32 cellular contexts compared by ENCODE assay signal in the genomic region with DNA sequence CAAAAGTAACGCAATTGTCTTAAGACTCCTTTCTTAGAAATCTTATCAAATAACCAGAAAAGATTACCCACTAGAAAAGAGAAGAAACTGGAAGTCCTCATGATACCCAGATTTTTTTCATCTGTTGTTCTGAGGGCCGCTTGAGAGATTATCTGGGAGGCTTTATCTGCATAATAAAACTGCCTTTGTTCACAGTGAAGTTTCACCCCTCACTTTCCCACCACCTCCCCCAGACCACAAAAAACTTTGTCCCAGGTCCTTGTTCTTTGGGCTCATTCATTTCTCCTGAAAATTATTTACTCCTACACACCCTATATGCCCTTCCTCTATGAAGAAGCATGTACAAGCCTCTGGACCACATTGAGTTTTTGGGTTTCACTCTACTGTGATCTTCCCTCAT.
"Had no signal": no experiment of that assay in that cellular context is flagged by ENCODE, and none has a peak within 500 bp of the region (broad histone marks: within the 10 kb centered on the region; RNA-seq: fewer than 3 reads in every experiment).

No MANE protein-coding gene starts in this region.

- H3K9me3 Mint-ChIP-seq: dendritic cell treated with granulocyte-macrophage colony-stimulating factor and Interleukin-4, amounts not matched to agents 40 ng/mL and 50 ng/mL, for 4 days; mesothelial cell of epicardium had no signal

- DNase-seq: activated CD4-positive, alpha-beta T cell treated with anti-CD3 and anti-CD28 coated beads for 4 hours; activated CD4-positive, alpha-beta T cell treated with anti-CD3 and anti-CD28 coated beads, Interleukin-2, amount 50 U/mL, for 4 hours; activated effector memory CD4-positive, alpha-beta T cell treated with Interleukin-2 at 50 U/mL for 16 hours; activated naive CD4-positive, alpha-beta T cell treated with Interleukin-2 at 50 U/mL for 16 hours; activated T-cell treated with anti-CD3 and anti-CD28 coated beads for 4 hours; activated T-cell treated with anti-CD3 and anti-CD28 coated beads, Interleukin-2, amount 50 U/mL, for 72 hours; anterior cingulate cortex; effector CD8-positive, alpha-beta T cell; esophagus squamous epithelium; foreskin melanocyte; islet precursor cell; left cardiac atrium; naive B cell; ovary; stimulated activated CD4-positive, alpha-beta T cell treated with anti-CD3 and anti-CD28 coated beads, Interleukin-4, amount 100 ng/mL, for 24 hours; stimulated activated CD8-positive, alpha-beta memory T cell treated with anti-CD3 and anti-CD28 coated beads, Interleukin-4, amount 100 ng/mL, for 48 hours; stimulated activated naive B cell treated with anti-CD40 and anti-IgM and Interleukin-4, amounts not matched to agents 10 μg/mL and 1 μg/mL and 100 μg/mL, for 72 hours; stomach; T-helper 1 cell; thyroid gland; upper lobe of left lung had no signal

- H3K4me1 Mint-ChIP-seq: central memory CD8-positive, alpha-beta T cell; naive B cell; stimulated activated naive B cell treated with anti-CD40 and anti-IgM and Interleukin-4, amounts not matched to agents 10 μg/mL and 1 μg/mL and 100 μg/mL, for 72 hours had no signal

- H3K4me1 ChIP-seq: esophagus squamous epithelium, stomach, thyroid gland, upper lobe of left lung, vagina had no signal

- ATAC-seq: activated T-cell treated with anti-CD3 and anti-CD28 coated beads, Interleukin-2, amount 50 U/mL, for 72 hours; left cardiac atrium; sciatic nerve; stimulated activated naive B cell treated with anti-CD40 and anti-IgM and Interleukin-4, amounts not matched to agents 10 μg/mL and 1 μg/mL and 100 μg/mL, for 72 hours had no signal

- H3K36me3 Mint-ChIP-seq: activated naive CD8-positive, alpha-beta T cell; mesothelial cell of epicardium; naive B cell; stimulated activated naive B cell treated with anti-CD40 and anti-IgM and Interleukin-4, amounts not matched to agents 10 μg/mL and 1 μg/mL and 100 μg/mL, for 72 hours had no signal

- H3K9me3 ChIP-seq: esophagus squamous epithelium, neutrophil, ovary, stomach, thyroid gland, upper lobe of left lung, vagina had no signal

- H3K4me3 ChIP-seq: esophagus squamous epithelium, ovary, skin epidermis, stomach, thyroid gland, upper lobe of left lung, vagina had no signal

- H3K36me3 ChIP-seq: esophagus squamous epithelium, neutrophil, ovary, stomach, thyroid gland, upper lobe of left lung, vagina had no signal

- H3K4me3 Mint-ChIP-seq: activated naive CD8-positive, alpha-beta T cell; activated T-cell treated with anti-CD3 and anti-CD28 coated beads, Interleukin-2, amount 50 U/mL, for 72 hours; central memory CD8-positive, alpha-beta T cell; dendritic cell treated with granulocyte-macrophage colony-stimulating factor and Interleukin-4, amounts not matched to agents 40 ng/mL and 50 ng/mL, for 4 days; mesothelial cell of epicardium; naive B cell; stimulated activated naive B cell treated with anti-CD40 and anti-IgM and Interleukin-4, amounts not matched to agents 10 μg/mL and 1 μg/mL and 100 μg/mL, for 72 hours; T-helper 2 cell treated with Interferon-gamma antibody and Interleukin-4, amounts not matched to agents 5 μg/mL and 100 μg/mL, for 36 hours had no signal

- H3K27me3 ChIP-seq: esophagus squamous epithelium, neutrophil, ovary, stomach, thyroid gland, upper lobe of left lung, vagina had no signal

- H3K27me3 Mint-ChIP-seq: activated naive CD8-positive, alpha-beta T cell; central memory CD8-positive, alpha-beta T cell; dendritic cell treated with granulocyte-macrophage colony-stimulating factor and Interleukin-4, amounts not matched to agents 40 ng/mL and 50 ng/mL, for 4 days; naive B cell; progenitor cell of endocrine pancreas; stimulated activated naive B cell treated with anti-CD40 and anti-IgM and Interleukin-4, amounts not matched to agents 10 μg/mL and 1 μg/mL and 100 μg/mL, for 72 hours had no signal

- H3K27ac Mint-ChIP-seq: activated naive CD8-positive, alpha-beta T cell; activated T-cell treated with anti-CD3 and anti-CD28 coated beads, Interleukin-2, amount 50 U/mL, for 72 hours; dendritic cell treated with granulocyte-macrophage colony-stimulating factor and Interleukin-4, amounts not matched to agents 40 ng/mL and 50 ng/mL, for 4 days; mesothelial cell of epicardium; naive B cell; progenitor cell of endocrine pancreas; stimulated activated naive B cell treated with anti-CD40 and anti-IgM and Interleukin-4, amounts not matched to agents 10 μg/mL and 1 μg/mL and 100 μg/mL, for 72 hours; T-helper 2 cell treated with Interferon-gamma antibody and Interleukin-4, amounts not matched to agents 5 μg/mL and 100 μg/mL, for 36 hours had no signal

- H3K27ac ChIP-seq: epithelial cell of prostate, esophagus squamous epithelium, neutrophil, ovary, skin epidermis, stomach, thyroid gland, upper lobe of left lung, vagina had no signal
